In the genomic region with DNA sequence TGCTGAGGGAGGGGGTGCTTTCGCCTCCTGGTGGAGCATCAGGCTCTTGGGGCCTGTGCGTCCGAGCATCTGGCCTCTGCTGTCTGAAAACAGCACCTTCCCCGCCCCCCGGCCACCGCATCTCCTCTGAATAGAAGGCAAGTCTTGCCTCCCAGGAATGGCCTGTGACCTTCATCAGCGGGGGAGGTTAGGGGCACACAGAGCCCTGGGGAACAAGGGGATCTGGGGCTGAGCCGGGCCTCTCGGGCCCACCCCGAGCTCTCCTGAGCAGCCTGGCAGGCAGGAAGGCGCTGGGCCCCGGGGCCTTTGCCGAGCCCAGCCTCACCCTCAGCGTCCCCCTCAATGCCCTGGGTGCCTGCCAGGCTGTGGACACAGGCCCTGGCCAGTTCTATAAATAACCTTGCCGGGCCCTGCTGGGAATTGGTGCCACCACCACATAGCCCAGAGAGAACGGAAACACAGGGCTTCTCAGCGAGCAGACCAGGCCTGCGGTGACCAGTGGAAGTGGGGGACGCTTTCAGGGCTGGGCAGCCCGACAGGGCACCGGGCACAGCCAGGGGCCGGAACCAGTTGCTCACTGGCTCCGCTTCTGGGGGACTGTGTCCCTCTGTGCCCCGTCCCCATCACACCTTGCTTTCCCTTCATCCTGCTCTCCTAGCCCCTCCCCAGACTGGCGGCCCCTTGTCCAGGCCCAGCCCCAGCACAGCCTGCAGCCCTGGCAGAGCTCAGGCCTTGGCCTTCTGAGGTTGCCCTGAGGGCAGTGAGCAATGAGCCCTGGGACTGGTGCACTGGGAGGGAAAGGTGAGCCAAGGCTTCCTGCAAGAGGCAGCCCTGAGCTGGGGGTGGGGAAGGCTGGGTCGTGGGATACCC, we compare ENCODE assay signal across 12 cellular contexts. TPM values are rescaled to one million over a fixed set of nuclear protein-coding genes. Genes with fewer than 3 reads are reported as not detected.
DNase-seq lines count a peak whose midpoint lies in the region; ATAC-seq and TF ChIP-seq lines count a peak whose summit lies in the region.
"Had no signal": no experiment of that assay in that cellular context is flagged by ENCODE, and none has a peak within 500 bp of the region (broad histone marks: within the 10 kb centered on the region; RNA-seq: fewer than 3 reads in every experiment).

No MANE protein-coding gene starts in this region.

- no peaks in the 10 kb centered on the region for H3K9me3 ChIP-seq in BE2C
- peaks cover 3% of the 10 kb centered on the region for H3K9me3 ChIP-seq in trophoblast cell (ENCODE audit: insufficient read depth, low read depth, low read length)

- peak; percentile 54 for DNase-seq in BE2C
- DNase-seq in foreskin melanocyte = peak; percentile 80
- DNase-seq in trophoblast cell = peak; percentile 69 to 73
- DNase-seq in NCI-H2171 treated with DMSO at 0.1 percent for 48 hours (lab: John Stamatoyannopoulos, UW) = no peak
- no peak for DNase-seq in D341Med (ENCODE audit: low spot score)
- DNase-seq: Calu3, cerebellar nuclear complex, nephron progenitor cell, T-helper 9 cell had no signal

- peaks cover 15% of the 10 kb centered on the region for H3K79me2 ChIP-seq in trophoblast cell (ENCODE audit: control insufficient read depth, insufficient read depth, low read length, poor library complexity)

- H3K27me3 ChIP-seq in BE2C (no peaks in the 10 kb centered on the region), trophoblast cell (ENCODE audit: insufficient read depth, low read length) (no peaks in the 10 kb centered on the region)

- peak overlapping the region; percentile 12 for H3K18ac ChIP-seq in trophoblast cell (ENCODE audit: low read length)

- no peak overlapping the region for H2BK5ac ChIP-seq in trophoblast cell (ENCODE audit: low read depth, low read length, poor library complexity)

- H3K4me3 ChIP-seq in BE2C (ENCODE audit: low read depth, low read length) (no peak overlapping the region), trophoblast cell (ENCODE audit: low read depth, low read length) (no peak overlapping the region)

- no peak overlapping the region for H3K14ac ChIP-seq in trophoblast cell (ENCODE audit: low read length)

- peak; percentile 57 for ATAC-seq in SK-N-SH treated with all-trans-retinoic acid at 6 μM for 48 hours
- no peak for ATAC-seq in HG03460 (IDR thresholded peaks at IDR 0.05; ENCODE audit: unreplicated experiment)
- no peak for ATAC-seq in HG02885 (IDR thresholded peaks at IDR 0.05; ENCODE audit: poor library complexity, unreplicated experiment)

- no peak overlapping the region for H2AK5ac ChIP-seq in trophoblast cell (ENCODE audit: low read length)

- H3K23ac ChIP-seq in trophoblast cell (ENCODE audit: low read length) = no peak overlapping the region

- no peak overlapping the region for H4K8ac ChIP-seq in trophoblast cell (ENCODE audit: low read depth, low read length)

- H2BK120ac ChIP-seq in trophoblast cell (ENCODE audit: insufficient read depth, low read length, poor library complexity) = no peak overlapping the region

- no peak overlapping the region for H3K4me2 ChIP-seq in trophoblast cell (ENCODE audit: low read length)

- no peak overlapping the region for H4K91ac ChIP-seq in trophoblast cell (ENCODE audit: low read depth, low read length)

- WGBS in trophoblast cell (ENCODE audit: extremely low coverage, insufficient coverage, insufficient read length) = no CpG with 5 or more reads among the region's 26 CpGs

- H4K12ac ChIP-seq in trophoblast cell (ENCODE audit: low read depth, low read length) = no peak overlapping the region

- H2AFZ ChIP-seq in trophoblast cell (ENCODE audit: insufficient read depth, low read length, poor library complexity) = no peak overlapping the region

- peak overlapping the region; percentile 50 for H3K4ac ChIP-seq in trophoblast cell (ENCODE audit: low read depth, low read length)

- no peak; the same call in 1 of the 2 replicates for TF ChIP-seq CTCF in BE2C (IDR thresholded peaks at IDR 0.05; ENCODE audit: low read depth, low read length)

- H3K36me3 ChIP-seq in BE2C (peaks cover 18% of the 10 kb centered on the region), trophoblast cell (ENCODE audit: control insufficient read depth in 1 of 2, insufficient read depth in 2 of 2, low read length in 2 of 2) (peaks cover 18 to 20% of the 10 kb centered on the region in 2 experiments)

- H2BK12ac ChIP-seq in trophoblast cell (ENCODE audit: low read length) = no peak overlapping the region

- H3K4me1 ChIP-seq in BE2C = peaks cover 22% of the 10 kb centered on the region
- peaks cover 13% of the 10 kb centered on the region in 2 experiments for H3K4me1 ChIP-seq in trophoblast cell (ENCODE audit: control insufficient read depth in 1 of 2, insufficient read depth in 2 of 2, low read length in 2 of 2)

- H3K9ac ChIP-seq in trophoblast cell (ENCODE audit: low read length) = no peak overlapping the region

- H3K79me1 ChIP-seq in trophoblast cell (ENCODE audit: low read length) = no peaks in the 10 kb centered on the region

- no peak overlapping the region for H3K27ac ChIP-seq in trophoblast cell (ENCODE audit: low read depth, low read length)

TF ChIP-seq in SK-N-SH treated with all-trans-retinoic acid at 6 μM for 48 hours, 23 proteins besides CTCF, POLR2A, EP300 and RAD21:
- TF ChIP-seq, protein P1, sequence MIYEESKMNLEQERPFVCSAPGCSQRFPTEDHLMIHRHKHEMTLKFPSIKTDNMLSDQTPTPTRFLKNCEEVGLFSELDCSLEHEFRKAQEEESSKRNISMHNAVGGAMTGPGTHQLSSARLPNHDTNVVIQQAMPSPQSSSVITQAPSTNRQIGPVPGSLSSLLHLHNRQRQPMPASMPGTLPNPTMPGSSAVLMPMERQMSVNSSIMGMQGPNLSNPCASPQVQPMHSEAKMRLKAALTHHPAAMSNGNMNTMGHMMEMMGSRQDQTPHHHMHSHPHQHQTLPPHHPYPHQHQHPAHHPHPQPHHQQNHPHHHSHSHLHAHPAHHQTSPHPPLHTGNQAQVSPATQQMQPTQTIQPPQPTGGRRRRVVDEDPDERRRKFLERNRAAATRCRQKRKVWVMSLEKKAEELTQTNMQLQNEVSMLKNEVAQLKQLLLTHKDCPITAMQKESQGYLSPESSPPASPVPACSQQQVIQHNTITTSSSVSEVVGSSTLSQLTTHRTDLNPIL (CRISPR knock-in tag; IDR thresholded peaks at IDR 0.05; ENCODE audit: low read depth) = no peak
- no peak for TF ChIP-seq ZNF70 (CRISPR knock-in tag; IDR thresholded peaks at IDR 0.05)
- TF ChIP-seq TOX (CRISPR knock-in tag; IDR thresholded peaks at IDR 0.05; ENCODE audit: borderline replicate concordance) = no peak
- TF ChIP-seq ARNTL (CRISPR knock-in tag; IDR thresholded peaks at IDR 0.05; ENCODE audit: borderline replicate concordance, low read depth) = no peak
- no peak for TF ChIP-seq GLIS3 (CRISPR knock-in tag; IDR thresholded peaks at IDR 0.05)
- no peak for TF ChIP-seq CSDC2 (CRISPR knock-in tag; IDR thresholded peaks at IDR 0.05)
- TF ChIP-seq ZFP30 (CRISPR knock-in tag; IDR thresholded peaks at IDR 0.05) = no peak
- TF ChIP-seq ZC3H10 (CRISPR knock-in tag; IDR thresholded peaks at IDR 0.05) = no peak
- TF ChIP-seq, protein P2, sequence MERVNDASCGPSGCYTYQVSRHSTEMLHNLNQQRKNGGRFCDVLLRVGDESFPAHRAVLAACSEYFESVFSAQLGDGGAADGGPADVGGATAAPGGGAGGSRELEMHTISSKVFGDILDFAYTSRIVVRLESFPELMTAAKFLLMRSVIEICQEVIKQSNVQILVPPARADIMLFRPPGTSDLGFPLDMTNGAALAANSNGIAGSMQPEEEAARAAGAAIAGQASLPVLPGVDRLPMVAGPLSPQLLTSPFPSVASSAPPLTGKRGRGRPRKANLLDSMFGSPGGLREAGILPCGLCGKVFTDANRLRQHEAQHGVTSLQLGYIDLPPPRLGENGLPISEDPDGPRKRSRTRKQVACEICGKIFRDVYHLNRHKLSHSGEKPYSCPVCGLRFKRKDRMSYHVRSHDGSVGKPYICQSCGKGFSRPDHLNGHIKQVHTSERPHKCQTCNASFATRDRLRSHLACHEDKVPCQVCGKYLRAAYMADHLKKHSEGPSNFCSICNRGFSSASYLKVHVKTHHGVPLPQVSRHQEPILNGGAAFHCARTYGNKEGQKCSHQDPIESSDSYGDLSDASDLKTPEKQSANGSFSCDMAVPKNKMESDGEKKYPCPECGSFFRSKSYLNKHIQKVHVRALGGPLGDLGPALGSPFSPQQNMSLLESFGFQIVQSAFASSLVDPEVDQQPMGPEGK (CRISPR knock-in tag; IDR thresholded peaks at IDR 0.05; ENCODE audit: borderline replicate concordance) = no peak
- no peak for TF ChIP-seq BACH2 (CRISPR knock-in tag; IDR thresholded peaks at IDR 0.05; ENCODE audit: borderline replicate concordance)
- TF ChIP-seq RARB (CRISPR knock-in tag; IDR thresholded peaks at IDR 0.05) = no peak
- TF ChIP-seq TCF4 (CRISPR knock-in tag; IDR thresholded peaks at IDR 0.05; ENCODE audit: borderline replicate concordance) = no peak
- no peak for TF ChIP-seq SNAI2 (CRISPR knock-in tag; IDR thresholded peaks at IDR 0.05)
- TF ChIP-seq ZFP3 (CRISPR knock-in tag; IDR thresholded peaks at IDR 0.05) = no peak
- TF ChIP-seq ZNF565 (CRISPR knock-in tag; conservative IDR thresholded peaks at IDR 0.05; ENCODE audit: low read depth) = no peak
- no peak for TF ChIP-seq OSR1 (CRISPR knock-in tag; IDR thresholded peaks at IDR 0.05)

RNA-seq across cellular contexts. Expression of a gene that starts 9.5 kb away (rescaled TPM):
- 71.2 TPM for polyA plus RNA-seq in BE2C (2012; ENCODE audit: insufficient read depth, insufficient read length, low read depth)
- polyA plus RNA-seq in trophoblast cell (2013) = 32.9 and 33.1 TPM in 2 replicates

RNA-seq across cellular contexts. Expression of a gene that starts 22.7 kb away (rescaled TPM):
- polyA plus RNA-seq in BE2C (2012; ENCODE audit: insufficient read depth, insufficient read length, low read depth) = 23.0 TPM
- 3.7 and 4.2 TPM in 2 replicates for polyA plus RNA-seq in trophoblast cell (2013)

RNA-seq across cellular contexts. Expression of a gene that starts 26.5 kb away (rescaled TPM):
- polyA plus RNA-seq in BE2C (2012; ENCODE audit: insufficient read depth, insufficient read length, low read depth) = 658 TPM
- 106 and 107 TPM in 2 replicates for polyA plus RNA-seq in trophoblast cell (2013)

RNA-seq across cellular contexts. Expression of a gene that starts 33.3 kb away (rescaled TPM):
- 186 TPM for polyA plus RNA-seq in BE2C (2012; ENCODE audit: insufficient read depth, insufficient read length, low read depth)
- 159 and 165 TPM in 2 replicates for polyA plus RNA-seq in trophoblast cell (2013)

RNA-seq across cellular contexts. Expression of a gene that starts 41.0 kb away (rescaled TPM):
- polyA plus RNA-seq in BE2C (2012; ENCODE audit: insufficient read depth, insufficient read length, low read depth) = 74.4 TPM
- 21.2 and 22.5 TPM in 2 replicates for polyA plus RNA-seq in trophoblast cell (2013)

Comparison
In these comparisons a context has a peak if more than half of its experiments do, and no peak if none do; other contexts are left out.
1. DNase-seq: peak in BE2C (single experiment), foreskin melanocyte (single experiment) and trophoblast cell (2 of 2); none in NCI-H2171 treated with DMSO at 0.1 percent for 48 hours (single experiment) and D341Med (single experiment).